Comparison of ENCODE assay signal across 1 cellular context in the genomic region with DNA sequence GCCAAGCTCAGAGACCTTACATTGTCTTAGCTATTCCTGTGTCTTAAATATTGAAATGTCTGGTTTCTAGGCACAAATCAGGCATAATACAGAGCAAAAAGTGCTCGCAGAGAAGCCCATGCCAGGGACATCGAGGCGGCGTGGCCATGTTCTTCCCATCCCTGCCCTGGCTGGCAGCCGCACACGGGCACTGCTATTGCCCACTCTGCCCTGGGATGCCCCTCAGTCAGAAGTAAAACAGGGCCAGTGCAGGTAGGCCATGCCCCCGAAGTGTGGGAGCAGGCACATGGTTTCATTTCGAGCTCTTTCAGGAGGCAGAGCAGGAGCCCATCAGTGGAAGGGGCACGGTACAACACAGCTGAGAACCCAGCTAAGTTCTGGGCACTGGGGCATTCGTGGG.
TF ChIP-seq lines count a peak whose summit lies in the region.

No MANE protein-coding gene starts in this region.

TF ChIP-seq in IMR-90, 13 proteins besides CTCF, POLR2A, EP300 and RAD21 (continued from another document):
- TF ChIP-seq, protein P1, sequence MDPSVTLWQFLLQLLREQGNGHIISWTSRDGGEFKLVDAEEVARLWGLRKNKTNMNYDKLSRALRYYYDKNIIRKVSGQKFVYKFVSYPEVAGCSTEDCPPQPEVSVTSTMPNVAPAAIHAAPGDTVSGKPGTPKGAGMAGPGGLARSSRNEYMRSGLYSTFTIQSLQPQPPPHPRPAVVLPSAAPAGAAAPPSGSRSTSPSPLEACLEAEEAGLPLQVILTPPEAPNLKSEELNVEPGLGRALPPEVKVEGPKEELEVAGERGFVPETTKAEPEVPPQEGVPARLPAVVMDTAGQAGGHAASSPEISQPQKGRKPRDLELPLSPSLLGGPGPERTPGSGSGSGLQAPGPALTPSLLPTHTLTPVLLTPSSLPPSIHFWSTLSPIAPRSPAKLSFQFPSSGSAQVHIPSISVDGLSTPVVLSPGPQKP (IDR thresholded peaks at IDR 0.05; ENCODE audit: borderline replicate concordance, low read depth, low read length) = no peak
- TF ChIP-seq MAZ (IDR thresholded peaks at IDR 0.05; ENCODE audit: borderline replicate concordance, low read depth, low read length) (no peak), CEBPB (IDR thresholded peaks at IDR 0.05; ENCODE audit: low read depth, low read length) (no peak), SMC3 (IDR thresholded peaks at IDR 0.05; ENCODE audit: low read depth, low read length) (no peak), BHLHE40 (IDR thresholded peaks at IDR 0.05; ENCODE audit: low read depth, low read length) (no peak)
